In the genomic region with DNA sequence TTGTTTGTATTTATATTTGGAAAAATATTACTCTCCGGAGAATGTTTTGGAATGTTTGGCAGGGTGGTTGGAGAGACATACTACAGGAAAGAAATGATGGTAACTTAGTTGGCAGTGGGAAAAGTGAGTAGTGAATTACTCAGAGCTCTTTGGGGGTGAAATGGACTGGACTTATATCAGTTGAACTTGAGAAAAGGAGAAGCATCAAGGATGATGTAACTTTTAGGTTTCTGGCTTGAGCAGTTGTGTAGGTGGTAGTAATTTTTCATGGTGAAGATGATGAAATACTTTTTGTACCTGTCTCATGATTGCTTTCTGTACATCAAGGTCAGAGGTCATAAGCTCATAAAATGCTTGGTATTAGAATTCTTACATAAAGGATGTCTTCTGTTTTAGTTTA, we compare ENCODE assay signal across 16 cellular contexts.
DNase-seq lines count a peak whose midpoint lies in the region; ATAC-seq, FAIRE-seq and TF ChIP-seq lines count a peak whose summit lies in the region.
"Had no signal": no experiment of that assay in that cellular context is flagged by ENCODE, and none has a peak within 500 bp of the region (broad histone marks: within the 10 kb centered on the region; RNA-seq: fewer than 3 reads in every experiment).

No MANE protein-coding gene starts in this region.

- POLR2A ChIA-PET in WTC11 (lab: Charles Lee): no interaction called here

- no peaks in the 10 kb centered on the region for H3K4me1 ChIP-seq in keratinocyte (ENCODE audit: control insufficient read depth, extremely low read depth, insufficient read depth, low read length)

- H3K4me3 Mint-ChIP-seq in WTC11: no peak overlapping the region
- H3K4me3 Mint-ChIP-seq: IgD-negative memory B cell; stimulated activated naive B cell treated with anti-CD40 and anti-IgM and Interleukin-4, amounts not matched to agents 10 μg/mL and 1 μg/mL and 100 μg/mL, for 72 hours had no signal

- H3K27ac Mint-ChIP-seq in WTC11: no peak overlapping the region
- H3K27ac Mint-ChIP-seq: IgD-negative memory B cell; stimulated activated naive B cell treated with anti-CD40 and anti-IgM and Interleukin-4, amounts not matched to agents 10 μg/mL and 1 μg/mL and 100 μg/mL, for 72 hours had no signal

- peak; percentile 49 for FAIRE-seq in keratinocyte (lab: Jason Lieb, UNC)

- H3K9me1 ChIP-seq in keratinocyte (ENCODE audit: control insufficient read depth, extremely low read depth, insufficient read depth, low read length): no peaks in the 10 kb centered on the region

- no peaks in the 10 kb centered on the region for H3K4me1 Mint-ChIP-seq in WTC11
- H3K4me1 Mint-ChIP-seq: IgD-negative memory B cell had no signal

- H3K27me3 Mint-ChIP-seq in WTC11 (ENCODE audit: low read depth): no peaks in the 10 kb centered on the region
- H3K27me3 Mint-ChIP-seq: IgD-negative memory B cell; stimulated activated naive B cell treated with anti-CD40 and anti-IgM and Interleukin-4, amounts not matched to agents 10 μg/mL and 1 μg/mL and 100 μg/mL, for 72 hours had no signal

- no peak overlapping the region for H2AFZ ChIP-seq in keratinocyte (ENCODE audit: control insufficient read depth, low read length)

- H3K4me2 ChIP-seq in keratinocyte (ENCODE audit: control insufficient read depth, extremely low read depth, insufficient read depth, low read depth, low read length): no peak overlapping the region

- no peaks in the 10 kb centered on the region for H4K20me1 ChIP-seq in keratinocyte (ENCODE audit: control insufficient read depth, extremely low read depth, insufficient read depth, low read length)

- no peak overlapping the region for H3K27ac ChIP-seq in keratinocyte (ENCODE audit: control insufficient read depth, insufficient read depth, low read length)

- no peaks in the 10 kb centered on the region for H3K79me2 ChIP-seq in keratinocyte (ENCODE audit: control insufficient read depth, insufficient read depth, low read length)

- H3K27me3 ChIP-seq in keratinocyte (ENCODE audit: control insufficient read depth, extremely low read depth, insufficient read depth, low read length): no peaks in the 10 kb centered on the region

- ATAC-seq in HG02885 (IDR thresholded peaks at IDR 0.05; ENCODE audit: poor library complexity, unreplicated experiment) (peak; percentile 74), WTC11 (no peak)

- H3K36me3 ChIP-seq in keratinocyte (ENCODE audit: control insufficient read depth in 2 of 2, extremely low read depth in 1 of 2, insufficient read depth in 2 of 2, low read length in 2 of 2): no peaks in the 10 kb centered on the region

- H3K4me3 ChIP-seq in keratinocyte (ENCODE audit: control insufficient read depth in 2 of 3, extremely low read depth in 1 of 3, insufficient read depth in 2 of 3, low read depth in 1 of 3, low read length in 3 of 3): no peak overlapping the region

- no peak for TF ChIP-seq CTCF in keratinocyte (optimal IDR thresholded peaks at IDR 0.05 in 1 of 3, IDR thresholded peaks at IDR 0.05 in 1 of 3, conservative IDR thresholded peaks at IDR 0.05 in 1 of 3; ENCODE audit: extremely low read depth in 1 of 3, insufficient read depth in 2 of 3, low read length in 3 of 3)
- TF ChIP-seq CTCF in WTC11 (IDR thresholded peaks at IDR 0.05): no peak

- CTCF ChIA-PET in WTC11 (lab: Charles Lee): no interaction called here

- H3K9me3 Mint-ChIP-seq in WTC11: no peaks in the 10 kb centered on the region
- H3K9me3 Mint-ChIP-seq: IgD-negative memory B cell; stimulated activated naive B cell treated with anti-CD40 and anti-IgM and Interleukin-4, amounts not matched to agents 10 μg/mL and 1 μg/mL and 100 μg/mL, for 72 hours had no signal

- no peaks in the 10 kb centered on the region for H3K9me3 ChIP-seq in keratinocyte (ENCODE audit: control insufficient read depth, low read depth, low read length)

- DNase-seq in AML-193 (lab: John Stamatoyannopoulos, UW) (peak; percentile 5 to 13), amniotic epithelial cell (ENCODE audit: low read depth) (peak; percentile 2), keratinocyte (ENCODE audit: low read depth, low spot score) (no peak), HUDEP-2 (lab: John Stamatoyannopoulos, UW; ENCODE audit: unreplicated experiment in 76 of 76) (no peak), WTC11 (ENCODE audit: low spot score) (no peak), SIG-M5 (lab: John Stamatoyannopoulos, UW) (no peak), anterior cingulate cortex (lab: John Stamatoyannopoulos, UW) (no peak)
- DNase-seq: activated gamma-delta T cell treated with Interleukin-2 at 50 U/mL for 16 hours; DMS 273 treated with DMSO at 0.1 percent for 48 hours; H7; NCI-H1105 treated with DMSO at 0.1 percent for 48 hours; NCI-H345; stimulated activated naive B cell treated with anti-CD40 and anti-IgM and Interleukin-4, amounts not matched to agents 10 μg/mL and 1 μg/mL and 100 μg/mL, for 72 hours; SW 1271 had no signal

- H3K9ac ChIP-seq in keratinocyte (ENCODE audit: control insufficient read depth, extremely low read depth, insufficient read depth, low read length): no peak overlapping the region

- dilution Hi-C loops in keratinocyte (cut with MboI; ENCODE audit: extremely low pct_ligation_motif_present, low sequenced_read_pairs): no loop called here

- no peaks in the 10 kb centered on the region for H3K36me3 Mint-ChIP-seq in WTC11
- H3K36me3 Mint-ChIP-seq: IgD-negative memory B cell had no signal

TF ChIP-seq in WTC11, 78 proteins besides CTCF, POLR2A, EP300 and RAD21 (continues in another document):
- TF ChIP-seq PRRX2 (CRISPR knock-in tag; IDR thresholded peaks at IDR 0.05): no peak
- TF ChIP-seq ZNF121 (CRISPR knock-in tag; IDR thresholded peaks at IDR 0.05): no peak
- TF ChIP-seq ZNF317 (CRISPR knock-in tag; IDR thresholded peaks at IDR 0.05; ENCODE audit: borderline replicate concordance, low read depth): no peak
- TF ChIP-seq NR1H2 (CRISPR knock-in tag; IDR thresholded peaks at IDR 0.05): no peak
- TF ChIP-seq JUN (CRISPR knock-in tag; IDR thresholded peaks at IDR 0.05): no peak
- TF ChIP-seq, protein P1, sequence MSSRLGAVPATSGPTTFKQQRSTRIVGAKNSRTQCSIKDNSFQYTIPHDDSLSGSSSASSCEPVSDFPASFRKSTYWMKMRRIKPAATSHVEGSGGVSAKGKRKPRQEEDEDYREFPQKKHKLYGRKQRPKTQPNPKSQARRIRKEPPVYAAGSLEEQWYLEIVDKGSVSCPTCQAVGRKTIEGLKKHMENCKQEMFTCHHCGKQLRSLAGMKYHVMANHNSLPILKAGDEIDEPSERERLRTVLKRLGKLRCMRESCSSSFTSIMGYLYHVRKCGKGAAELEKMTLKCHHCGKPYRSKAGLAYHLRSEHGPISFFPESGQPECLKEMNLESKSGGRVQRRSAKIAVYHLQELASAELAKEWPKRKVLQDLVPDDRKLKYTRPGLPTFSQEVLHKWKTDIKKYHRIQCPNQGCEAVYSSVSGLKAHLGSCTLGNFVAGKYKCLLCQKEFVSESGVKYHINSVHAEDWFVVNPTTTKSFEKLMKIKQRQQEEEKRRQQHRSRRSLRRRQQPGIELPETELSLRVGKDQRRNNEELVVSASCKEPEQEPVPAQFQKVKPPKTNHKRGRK (CRISPR knock-in tag; IDR thresholded peaks at IDR 0.05; ENCODE audit: borderline replicate concordance): no peak
- no peak for TF ChIP-seq ZBTB21 (CRISPR knock-in tag; IDR thresholded peaks at IDR 0.05; ENCODE audit: borderline replicate concordance)
- no peak for TF ChIP-seq TEAD1 (CRISPR knock-in tag; IDR thresholded peaks at IDR 0.05)
- no peak for TF ChIP-seq OVOL2 (CRISPR knock-in tag; IDR thresholded peaks at IDR 0.05; ENCODE audit: borderline replicate concordance)
- TF ChIP-seq, protein P2, sequence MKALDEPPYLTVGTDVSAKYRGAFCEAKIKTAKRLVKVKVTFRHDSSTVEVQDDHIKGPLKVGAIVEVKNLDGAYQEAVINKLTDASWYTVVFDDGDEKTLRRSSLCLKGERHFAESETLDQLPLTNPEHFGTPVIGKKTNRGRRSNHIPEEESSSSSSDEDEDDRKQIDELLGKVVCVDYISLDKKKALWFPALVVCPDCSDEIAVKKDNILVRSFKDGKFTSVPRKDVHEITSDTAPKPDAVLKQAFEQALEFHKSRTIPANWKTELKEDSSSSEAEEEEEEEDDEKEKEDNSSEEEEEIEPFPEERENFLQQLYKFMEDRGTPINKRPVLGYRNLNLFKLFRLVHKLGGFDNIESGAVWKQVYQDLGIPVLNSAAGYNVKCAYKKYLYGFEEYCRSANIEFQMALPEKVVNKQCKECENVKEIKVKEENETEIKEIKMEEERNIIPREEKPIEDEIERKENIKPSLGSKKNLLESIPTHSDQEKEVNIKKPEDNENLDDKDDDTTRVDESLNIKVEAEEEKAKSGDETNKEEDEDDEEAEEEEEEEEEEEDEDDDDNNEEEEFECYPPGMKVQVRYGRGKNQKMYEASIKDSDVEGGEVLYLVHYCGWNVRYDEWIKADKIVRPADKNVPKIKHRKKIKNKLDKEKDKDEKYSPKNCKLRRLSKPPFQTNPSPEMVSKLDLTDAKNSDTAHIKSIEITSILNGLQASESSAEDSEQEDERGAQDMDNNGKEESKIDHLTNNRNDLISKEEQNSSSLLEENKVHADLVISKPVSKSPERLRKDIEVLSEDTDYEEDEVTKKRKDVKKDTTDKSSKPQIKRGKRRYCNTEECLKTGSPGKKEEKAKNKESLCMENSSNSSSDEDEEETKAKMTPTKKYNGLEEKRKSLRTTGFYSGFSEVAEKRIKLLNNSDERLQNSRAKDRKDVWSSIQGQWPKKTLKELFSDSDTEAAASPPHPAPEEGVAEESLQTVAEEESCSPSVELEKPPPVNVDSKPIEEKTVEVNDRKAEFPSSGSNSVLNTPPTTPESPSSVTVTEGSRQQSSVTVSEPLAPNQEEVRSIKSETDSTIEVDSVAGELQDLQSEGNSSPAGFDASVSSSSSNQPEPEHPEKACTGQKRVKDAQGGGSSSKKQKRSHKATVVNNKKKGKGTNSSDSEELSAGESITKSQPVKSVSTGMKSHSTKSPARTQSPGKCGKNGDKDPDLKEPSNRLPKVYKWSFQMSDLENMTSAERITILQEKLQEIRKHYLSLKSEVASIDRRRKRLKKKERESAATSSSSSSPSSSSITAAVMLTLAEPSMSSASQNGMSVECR (CRISPR knock-in tag; IDR thresholded peaks at IDR 0.05; ENCODE audit: borderline replicate concordance): no peak
- TF ChIP-seq ZNF423 (CRISPR knock-in tag; IDR thresholded peaks at IDR 0.05): no peak
- TF ChIP-seq, protein P3, sequence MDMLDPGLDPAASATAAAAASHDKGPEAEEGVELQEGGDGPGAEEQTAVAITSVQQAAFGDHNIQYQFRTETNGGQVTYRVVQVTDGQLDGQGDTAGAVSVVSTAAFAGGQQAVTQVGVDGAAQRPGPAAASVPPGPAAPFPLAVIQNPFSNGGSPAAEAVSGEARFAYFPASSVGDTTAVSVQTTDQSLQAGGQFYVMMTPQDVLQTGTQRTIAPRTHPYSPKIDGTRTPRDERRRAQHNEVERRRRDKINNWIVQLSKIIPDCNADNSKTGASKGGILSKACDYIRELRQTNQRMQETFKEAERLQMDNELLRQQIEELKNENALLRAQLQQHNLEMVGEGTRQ (CRISPR knock-in tag; IDR thresholded peaks at IDR 0.05): no peak
- no peak for TF ChIP-seq SMAD3 (CRISPR knock-in tag; IDR thresholded peaks at IDR 0.05; ENCODE audit: borderline replicate concordance)

Comparison
In these comparisons a context has a peak if more than half of its experiments do, and no peak if none do; other contexts are left out.
1. DNase-seq: peak in AML-193 (2 of 2) and amniotic epithelial cell (single experiment); none in keratinocyte (single experiment), HUDEP-2 (0 of 76), WTC11 (single experiment), SIG-M5 (single experiment) and anterior cingulate cortex (0 of 58).